Comparison of ENCODE assay signal across 15 cellular contexts in genomic region chr9:72912476-72913381, GRCh38. TPM values are rescaled to one million over a fixed set of nuclear protein-coding genes. Genes with fewer than 3 reads are reported as not detected.
A peak's percentile ranks its signal among the peaks of the same experiment; 100 is the strongest.
DNase-seq lines count a peak whose midpoint lies in the region; ATAC-seq, FAIRE-seq and TF ChIP-seq lines count a peak whose summit lies in the region.
"Had no signal": no experiment of that assay in that cellular context is flagged by ENCODE, and none has a peak within 500 bp of the region (broad histone marks: within the 10 kb centered on the region; RNA-seq: fewer than 3 reads in every experiment).

No MANE protein-coding gene starts in this region.

- no peak for TF ChIP-seq RAD21 in HepG2 (CRISPR knock-in tag; IDR thresholded peaks at IDR 0.05)

- 84 to 90% methylated on average over 7 of the region's 7 CpGs for WGBS in esophagus squamous epithelium, 2 donors
- WGBS in HepG2 (ENCODE audit: low lambda C conversion rate) = 96% methylated on average over 7 of the region's 7 CpGs
- 91 to 95% methylated on average over 7 of the region's 7 CpGs for WGBS in sigmoid colon, 2 donors

- TF ChIP-seq EP300 in HepG2 (IDR thresholded peaks at IDR 0.05; ENCODE audit: low read depth in 2 of 2, low read length in 2 of 2) = no peak
- TF ChIP-seq EP300 in HepG2 (CRISPR knock-in tag; IDR thresholded peaks at IDR 0.05; ENCODE audit: borderline replicate concordance) = no peak
- no peak for TF ChIP-seq EP300 in sigmoid colon (IDR thresholded peaks at IDR 0.05)

- no TSS peak for BruUV-seq in HepG2 (replicated peaks; lab: Mats Ljungman, UMichigan)

- in situ Hi-C loops in HepG2 (cut with HindIII; ENCODE audit: extremely low pct_ligation_motif_present, low pct_unique_long_range_greater_than_20kb) = no loop called here

- CTCF ChIA-PET in HepG2 (lab: Yijun Ruan, JAX; ENCODE audit: low intra/inter-chr PET ratio, low total read pairs) = no interaction called here

- H3K36me3 ChIP-seq in esophagus squamous epithelium = peaks cover 0 to 12% (median 0%) of the 10 kb centered on the region in 3 donors
- peaks cover 11 to 65% of the 10 kb centered on the region in 2 experiments; a peak in 4 of 5 replicates for H3K36me3 ChIP-seq in HepG2 (replicated peaks in 1 of 2; ENCODE audit: control insufficient read depth in 1 of 2, insufficient read depth in 2 of 2, low read length in 2 of 2)
- H3K36me3 ChIP-seq in sigmoid colon = peaks cover 12 to 81% (median 23%) of the 10 kb centered on the region in 4 donors

- H3K27me3 ChIP-seq in esophagus squamous epithelium = no peaks in the 10 kb centered on the region
- H3K27me3 ChIP-seq in HepG2 (ENCODE audit: control insufficient read depth in 1 of 2, insufficient read depth in 2 of 2, low read length in 2 of 2) = no peaks in the 10 kb centered on the region
- H3K27me3 ChIP-seq in sigmoid colon = no peaks in the 10 kb centered on the region

- intact Hi-C loops in esophagus squamous epithelium (cut with DNase I) (no loop called here), HepG2 (cut with micrococcal nuclease; ENCODE audit: unreplicated experiment) (no loop called here), sigmoid colon (cut with DNase I) (no loop called here)

- H2AFZ ChIP-seq in HepG2 (ENCODE audit: low read length) = no peak overlapping the region

- TF ChIP-seq POLR2A in esophagus squamous epithelium (IDR thresholded peaks at IDR 0.05) = no peak
- TF ChIP-seq POLR2A in HepG2 (IDR thresholded peaks at IDR 0.05; ENCODE audit: insufficient read depth in 1 of 2, low read depth in 2 of 2, low read length in 2 of 2) = no peak; a peak in 1 of 4 replicates
- TF ChIP-seq POLR2A in sigmoid colon (IDR thresholded peaks at IDR 0.05) = no peak

- H3K9ac ChIP-seq in HepG2 (ENCODE audit: insufficient read depth, low read depth, low read length) = no peak overlapping the region

- no peak overlapping the region for H3K4me2 ChIP-seq in HepG2 (ENCODE audit: low read depth, low read length)

- peak overlapping the region in 3 of 4 donors; percentile 6 to 18 (median 15) for H3K27ac ChIP-seq in esophagus squamous epithelium
- H3K27ac ChIP-seq in HepG2 (ENCODE audit: extremely low read length, insufficient read depth, low read length) = no peak overlapping the region
- H3K27ac ChIP-seq in sigmoid colon = peak overlapping the region; percentile 30 to 61 (median 37)
- no peak overlapping the region for H3K27ac ChIP-seq in substantia nigra (ENCODE audit: low read depth, low read length, poor library complexity, severe bottlenecking)

- TF ChIP-seq CTCF in esophagus squamous epithelium (IDR thresholded peaks at IDR 0.05) = no peak
- TF ChIP-seq CTCF in HepG2 (CRISPR knock-in tag; IDR thresholded peaks at IDR 0.05) = no peak
- TF ChIP-seq CTCF in sigmoid colon (IDR thresholded peaks at IDR 0.05) = no peak

- H3K79me2 ChIP-seq in HepG2 (ENCODE audit: insufficient read depth, low read length) = no peaks in the 10 kb centered on the region

- ATAC-seq in HepG2 = no peak
- ATAC-seq in HG02588 (IDR thresholded peaks at IDR 0.05; ENCODE audit: unreplicated experiment) = no peak
- ATAC-seq in GM21723 (IDR thresholded peaks at IDR 0.05; ENCODE audit: unreplicated experiment) = no peak
- ATAC-seq: GM12878 had no signal

- no peak for FAIRE-seq in HepG2 (lab: Jason Lieb, UNC)
- FAIRE-seq: GM12878 had no signal

- H3K4me3 ChIP-seq in esophagus squamous epithelium (no peak overlapping the region), HepG2 (replicated peaks in 1 of 3; ENCODE audit: insufficient read depth in 1 of 3, low read depth in 2 of 3, low read length in 3 of 3) (no peak overlapping the region), sigmoid colon (no peak overlapping the region)
- H3K4me3 ChIP-seq: GM12878 had no signal

- H3K4me1 ChIP-seq in esophagus squamous epithelium (no peaks in the 10 kb centered on the region), HepG2 (ENCODE audit: insufficient read depth, low read length) (no peaks in the 10 kb centered on the region), sigmoid colon (peaks cover 0 to 19% (median 10%) of the 10 kb centered on the region in 4 donors)

- POLR2A ChIA-PET in HepG2 (lab: Yijun Ruan, JAX) = no interaction called here

- no peaks in the 10 kb centered on the region for H3K9me3 ChIP-seq in esophagus squamous epithelium
- no peaks in the 10 kb centered on the region for H3K9me3 ChIP-seq in HepG2 (ENCODE audit: low read length)
- H3K9me3 ChIP-seq in sigmoid colon = no peaks in the 10 kb centered on the region

- DNase-seq in esophagus squamous epithelium (lab: John Stamatoyannopoulos, UW) (no peak), HepG2 (ENCODE audit: low spot score) (no peak), sigmoid colon (no peak), activated T-cell treated with anti-CD3 and anti-CD28 coated beads for 4 hours (no peak), substantia nigra (lab: John Stamatoyannopoulos, UW) (no peak)
- DNase-seq: activated CD4-positive, alpha-beta T cell treated with anti-CD3 and anti-CD28 coated beads, Interleukin-2, amount 50 U/mL, for 1 hour; AML-193; anterior cingulate cortex; CD8-positive, alpha-beta memory T cell; GOT3; NCI-H1694 had no signal

- H4K20me1 ChIP-seq in HepG2 (ENCODE audit: insufficient read depth, low read length) = no peaks in the 10 kb centered on the region

TF ChIP-seq in HepG2, 621 proteins besides CTCF, POLR2A, EP300 and RAD21:
- TF ChIP-seq ZNF567 (CRISPR knock-in tag; IDR thresholded peaks at IDR 0.05; ENCODE audit: borderline replicate concordance) (no peak), DR1 (CRISPR knock-in tag; IDR thresholded peaks at IDR 0.05) (no peak), ZBTB38 (CRISPR knock-in tag; IDR thresholded peaks at IDR 0.05) (no peak), IRF1 (CRISPR knock-in tag; IDR thresholded peaks at IDR 0.05; ENCODE audit: low read depth) (no peak), RBM22 (optimal IDR thresholded peaks at IDR 0.05; ENCODE audit: low read length) (peak; percentile 71), PAX8 (CRISPR knock-in tag; IDR thresholded peaks at IDR 0.05; ENCODE audit: borderline replicate concordance) (no peak), FOXJ3 (CRISPR knock-in tag; IDR thresholded peaks at IDR 0.05; ENCODE audit: borderline replicate concordance) (no peak), MXD4 (CRISPR knock-in tag; IDR thresholded peaks at IDR 0.05) (no peak)

RNA-seq across cellular contexts. Expression of gene ALDH1A1, which starts 40.1 kb away (rescaled TPM):
- total RNA-seq in esophagus squamous epithelium = 10 to 100 TPM in 3 of 4 donors, 1 to 10 TPM in 1; 2.9 to 56.6 (median 27.5) TPM
- total RNA-seq in HepG2 (2016; rRNA removed; fragmentation: Illumina TruSeq; extraction: Trizol) = 439 and 686 TPM in 2 replicates
- total RNA-seq in HepG2 (2016; cell fraction: cytosol; rRNA removed; fragmentation: Illumina TruSeq; extraction: Trizol; ENCODE audit: low read depth) = 23.4 and 28.1 TPM in 2 replicates
- total RNA-seq in HepG2 (2016; cell fraction: insoluble cytoplasmic fraction; rRNA removed; fragmentation: Illumina TruSeq; extraction: Trizol) = 431 and 688 TPM in 2 replicates
- total RNA-seq in HepG2 (2016; cell fraction: membrane; rRNA removed; fragmentation: Illumina TruSeq; extraction: Trizol) = 55.9 and 65.7 TPM in 2 replicates
- total RNA-seq in HepG2 (2016; cell fraction: nucleus; rRNA removed; fragmentation: Illumina TruSeq; extraction: Trizol) = 230 and 235 TPM in 2 replicates
- 50.0 and 88.2 TPM in 2 replicates for polyA plus RNA-seq in HepG2 (2011; rRNA removed)
- polyA plus RNA-seq in HepG2 (2011; cell fraction: cytosol; rRNA removed) = 43.0 and 53.0 TPM in 2 replicates
- polyA plus RNA-seq in HepG2 (2011; cell fraction: nucleus; rRNA removed) = 15.1 and 17.0 TPM in 2 replicates
- polyA plus RNA-seq in HepG2 (2012) = 160 and 206 TPM in 2 replicates
- polyA plus RNA-seq in HepG2 (2016; cell fraction: cytosol; fragmentation: Illumina TruSeq; extraction: Trizol; ENCODE audit: low read depth) = 21.3 and 24.3 TPM in 2 replicates
- 619 and 655 TPM in 2 replicates for polyA plus RNA-seq in HepG2 (2016; cell fraction: insoluble cytoplasmic fraction; fragmentation: Illumina TruSeq; extraction: Trizol; ENCODE audit: low read depth)
- 40.3 and 48.6 TPM in 2 replicates for polyA plus RNA-seq in HepG2 (2016; cell fraction: membrane; fragmentation: Illumina TruSeq; extraction: Trizol; ENCODE audit: low read depth)
- 212 and 215 TPM in 2 replicates for polyA plus RNA-seq in HepG2 (2016; cell fraction: nucleus; fragmentation: Illumina TruSeq; extraction: Trizol; ENCODE audit: insufficient read depth, low read depth)
- polyA minus RNA-seq in HepG2 (2011; rRNA and poly(A)+ RNA removed; ENCODE audit: low replicate concordance) = 40.3 TPM in 1 of 2 replicates, not detected in the other
- polyA minus RNA-seq in HepG2 (2011; cell fraction: cytosol; rRNA and poly(A)+ RNA removed) = 50.9 and 76.9 TPM in 2 replicates
- polyA minus RNA-seq in HepG2 (2011; cell fraction: nucleus; rRNA and poly(A)+ RNA removed) = 88.4 and 90.4 TPM in 2 replicates
- 100 to 1,000 TPM; 241 to 353 (median 300) TPM for total RNA-seq in sigmoid colon
- polyA plus RNA-seq in sigmoid colon = 100 to 1,000 TPM in 2 of 3 donors, 10 to 100 TPM in 1; 52.6 to 186 (median 166) TPM
- polyA plus RNA-seq: CD8-positive, alpha-beta memory T cell; neural cell had no signal

Comparison
In these comparisons a context has a peak if more than half of its experiments do, and no peak if none do; other contexts are left out.
1. H3K27ac ChIP-seq: peak in esophagus squamous epithelium (3 of 4) and sigmoid colon (4 of 4); none in HepG2 (single experiment) and substantia nigra (single experiment).